22 cellular contexts compared by ENCODE assay signal in the genomic region with DNA sequence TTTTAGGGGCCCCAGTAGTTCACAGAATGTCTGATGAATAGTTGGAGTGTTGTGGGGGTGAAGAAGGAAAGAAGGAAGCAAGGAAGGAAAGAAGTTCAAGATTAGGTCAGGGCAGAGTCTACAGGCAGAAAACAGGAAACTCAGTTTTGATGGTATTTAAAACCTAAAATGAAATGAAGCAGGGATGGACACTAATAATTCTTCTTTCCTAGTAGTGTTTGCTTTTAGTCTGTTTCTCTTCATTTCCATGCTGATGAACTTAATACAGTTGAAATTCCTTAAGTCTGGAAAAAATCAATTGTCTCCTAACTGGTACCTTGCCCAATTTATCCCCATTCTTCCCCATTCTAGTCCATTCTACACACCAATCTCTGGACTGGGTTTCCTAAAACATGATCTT.
"Had no signal": no experiment of that assay in that cellular context is flagged by ENCODE, and none has a peak within 500 bp of the region (broad histone marks: within the 10 kb centered on the region; RNA-seq: fewer than 3 reads in every experiment).

No MANE protein-coding gene starts in this region.

- H3K36me3 Mint-ChIP-seq: activated naive CD8-positive, alpha-beta T cell treated with anti-CD3 and anti-CD28 coated beads for 36 hours had no signal

- H3K27me3 Mint-ChIP-seq: activated B cell treated with CpG ODN at 0.5 μM for 24 hours; activated naive CD8-positive, alpha-beta T cell treated with anti-CD3 and anti-CD28 coated beads for 36 hours; stimulated activated naive CD8-positive, alpha-beta T cell treated with anti-CD3 and anti-CD28 coated beads, Interleukin-15, Interleukin-2, amounts not matched to agents 100 ng/mL and 50 ng/mL, for 24 hours had no signal

- H3K4me1 Mint-ChIP-seq: activated CD4-positive, alpha-beta T cell treated with anti-CD3 and anti-CD28 coated beads for 36 hours; activated naive CD8-positive, alpha-beta T cell treated with anti-CD3 and anti-CD28 coated beads for 36 hours; nephron had no signal

- H3K4me1 ChIP-seq: parathyroid adenoma, thyroid gland had no signal

- H3K27ac Mint-ChIP-seq: activated B cell treated with CpG ODN at 0.5 μM for 24 hours; activated CD4-positive, alpha-beta T cell treated with anti-CD3 and anti-CD28 coated beads for 36 hours; activated naive CD8-positive, alpha-beta T cell treated with anti-CD3 and anti-CD28 coated beads for 36 hours; nephron; stimulated activated naive CD8-positive, alpha-beta T cell treated with anti-CD3 and anti-CD28 coated beads, Interleukin-15, Interleukin-2, amounts not matched to agents 100 ng/mL and 50 ng/mL, for 24 hours had no signal

- H3K9me3 ChIP-seq: heart right ventricle, thyroid gland, upper lobe of right lung had no signal

- H3K4me3 Mint-ChIP-seq: activated B cell treated with CpG ODN at 0.5 μM for 24 hours; activated CD4-positive, alpha-beta T cell treated with anti-CD3 and anti-CD28 coated beads for 36 hours; activated naive CD8-positive, alpha-beta T cell treated with anti-CD3 and anti-CD28 coated beads for 36 hours; nephron; stimulated activated naive CD8-positive, alpha-beta T cell treated with anti-CD3 and anti-CD28 coated beads, Interleukin-15, Interleukin-2, amounts not matched to agents 100 ng/mL and 50 ng/mL, for 24 hours had no signal

- H3K36me3 ChIP-seq: heart right ventricle, thyroid gland, upper lobe of right lung had no signal

- H3K4me3 ChIP-seq: coronary artery, heart right ventricle, thyroid gland, upper lobe of right lung had no signal

- H3K27ac ChIP-seq: coronary artery, epithelial cell of prostate, heart right ventricle, parathyroid adenoma, thyroid gland, upper lobe of right lung had no signal

- H3K27me3 ChIP-seq: heart right ventricle, thyroid gland, upper lobe of right lung had no signal

- ATAC-seq: activated CD4-positive, alpha-beta T cell treated with anti-CD3 and anti-CD28 coated beads for 36 hours; heart right ventricle; left colon; right cardiac atrium; upper lobe of right lung had no signal

- DNase-seq: activated B cell treated with CpG ODN at 0.5 μM for 24 hours; activated CD4-positive, alpha-beta T cell treated with anti-CD3 and anti-CD28 coated beads for 36 hours; activated CD4-positive, alpha-beta T cell treated with anti-CD3 and anti-CD28 coated beads, Interleukin-2, amount 50 U/mL, for 4 hours; activated CD8-positive, alpha-beta memory T cell treated with anti-CD3 and anti-CD28 coated beads, Interleukin-2, amount 50 U/mL, for 48 hours; activated naive CD4-positive, alpha-beta T cell treated with Interleukin-2 at 50 U/mL for 16 hours; activated naive CD8-positive, alpha-beta T cell treated with anti-CD3 and anti-CD28 coated beads for 36 hours; activated T-cell treated with anti-CD3 and anti-CD28 coated beads, Interleukin-2, amount 50 U/mL, for 48 hours; cerebellar nuclear complex; foreskin fibroblast; heart right ventricle; left colon; mesenchymal stem cell; right cardiac atrium; stimulated activated CD4-positive, alpha-beta T cell treated with anti-CD3 and anti-CD28 coated beads, Interleukin-1b, Interleukin-23, amount 100 ng/mL, for 48 hours; substantia nigra; thyroid gland; upper lobe of right lung had no signal

- H3K9me3 Mint-ChIP-seq: activated B cell treated with CpG ODN at 0.5 μM for 24 hours; activated naive CD8-positive, alpha-beta T cell treated with anti-CD3 and anti-CD28 coated beads for 36 hours; nephron; stimulated activated naive CD8-positive, alpha-beta T cell treated with anti-CD3 and anti-CD28 coated beads, Interleukin-15, Interleukin-2, amounts not matched to agents 100 ng/mL and 50 ng/mL, for 24 hours had no signal
